27 cellular contexts compared by ENCODE assay signal in genomic region chr9:113477058-113477457, GRCh38. TPM values are rescaled to one million over a fixed set of nuclear protein-coding genes. Genes with fewer than 3 reads are reported as not detected.
DNase-seq lines count a peak whose midpoint lies in the region; ATAC-seq and TF ChIP-seq lines count a peak whose summit lies in the region.
"Had no signal": no experiment of that assay in that cellular context is flagged by ENCODE, and none has a peak within 500 bp of the region (broad histone marks: within the 10 kb centered on the region; RNA-seq: fewer than 3 reads in every experiment).

No MANE protein-coding gene starts in this region.

- TF ChIP-seq POLR2A in IMR-90 (IDR thresholded peaks at IDR 0.05; ENCODE audit: low read depth, low read length) (no peak), upper lobe of left lung (IDR thresholded peaks at IDR 0.05) (no peak)

- no peaks in the 10 kb centered on the region for H3K9me3 Mint-ChIP-seq in activated CD8-positive, alpha-beta T cell treated with anti-CD3 and anti-CD28 coated beads, Interleukin-2, amount 10 ng/mL, durations not matched to agents 7 days and 5 days (ENCODE audit: insufficient read depth)
- H3K9me3 Mint-ChIP-seq in activated CD8-positive, alpha-beta T cell treated with anti-CD3 and anti-CD28 coated beads for 36 hours: no peaks in the 10 kb centered on the region

- in situ Hi-C loops in IMR-90 (cut with MboI; ENCODE audit: low sequenced_read_pairs): no loop called here

- H4K8ac ChIP-seq in IMR-90 (ENCODE audit: low read depth in 2 of 2, low read length in 2 of 2): no peak overlapping the region

- no peak overlapping the region for H2AK9ac ChIP-seq in IMR-90 (replicated peaks; ENCODE audit: low read depth, low read length, poor library complexity)

- no peak overlapping the region for H3K4me2 ChIP-seq in IMR-90 (ENCODE audit: low read depth, low read length)
- H3K4me2 ChIP-seq: PC-9 had no signal

- no peak for TF ChIP-seq RAD21 in IMR-90 (IDR thresholded peaks at IDR 0.05; ENCODE audit: low read length)

- H2BK120ac ChIP-seq in IMR-90 (ENCODE audit: low read depth, low read length): no peak overlapping the region

- H2BK15ac ChIP-seq in IMR-90 (ENCODE audit: low read depth, low read length): no peak overlapping the region

- ATAC-seq in activated CD8-positive, alpha-beta T cell treated with anti-CD3 and anti-CD28 coated beads, Interleukin-2, amount 10 ng/mL, durations not matched to agents 7 days and 5 days: no peak
- no peak for ATAC-seq in activated CD8-positive, alpha-beta T cell treated with anti-CD3 and anti-CD28 coated beads for 36 hours
- ATAC-seq in IMR-90 (ENCODE audit: low read depth) (no peak), upper lobe of left lung (ENCODE audit: low FRiP score in 2 of 2) (no peak), GM19397 (IDR thresholded peaks at IDR 0.05; ENCODE audit: unreplicated experiment) (no peak)
- ATAC-seq: Right ventricle myocardium inferior had no signal

- TF ChIP-seq CTCF in activated CD8-positive, alpha-beta T cell treated with anti-CD3 and anti-CD28 coated beads for 36 hours (IDR thresholded peaks at IDR 0.05): no peak
- TF ChIP-seq CTCF in IMR-90 (conservative IDR thresholded peaks at IDR 0.05; ENCODE audit: low read depth, low read length): no peak
- no peak for TF ChIP-seq CTCF in upper lobe of left lung (IDR thresholded peaks at IDR 0.05)

- POLR2A ChIA-PET in activated CD8-positive, alpha-beta T cell treated with anti-CD3 and anti-CD28 coated beads, Interleukin-2, amount 10 ng/mL, durations not matched to agents 7 days and 5 days (lab: Charles Lee): interaction anchor here (0.6 kb wide), 1 partner anchor 103 kb away, joined by 4 read pairs; no protein-coding TSS in a partner anchor
- POLR2A ChIA-PET in activated CD8-positive, alpha-beta T cell treated with anti-CD3 and anti-CD28 coated beads for 36 hours (lab: Charles Lee): interaction anchor here (1.0 kb wide), 1 partner anchor 40 kb away, joined by 4 read pairs; no protein-coding TSS in a partner anchor
- POLR2A ChIA-PET in IMR-90 (lab: Charles Lee; ENCODE audit: unreplicated experiment): no interaction called here

- CTCF ChIA-PET in activated CD8-positive, alpha-beta T cell treated with anti-CD3 and anti-CD28 coated beads, Interleukin-2, amount 10 ng/mL, durations not matched to agents 7 days and 5 days (lab: Charles Lee): interaction anchor here (1.8 kb wide), 1 partner anchor 181 kb away, joined by 3 read pairs; no protein-coding TSS in a partner anchor
- CTCF ChIA-PET in activated CD8-positive, alpha-beta T cell treated with anti-CD3 and anti-CD28 coated beads for 36 hours (lab: Charles Lee): interaction anchor here (0.7 to 1.1 kb wide), 2 partner anchors 19 to 22 kb away, joined by 3 read pairs; no protein-coding TSS in a partner anchor
- CTCF ChIA-PET in IMR-90 (lab: Yijun Ruan, JAX): no interaction called here

- peaks cover 29% of the 10 kb centered on the region for H3K4me1 Mint-ChIP-seq in activated CD8-positive, alpha-beta T cell treated with anti-CD3 and anti-CD28 coated beads, Interleukin-2, amount 10 ng/mL, durations not matched to agents 7 days and 5 days (ENCODE audit: low read depth)
- peaks cover 15% of the 10 kb centered on the region for H3K4me1 Mint-ChIP-seq in activated CD8-positive, alpha-beta T cell treated with anti-CD3 and anti-CD28 coated beads for 36 hours (ENCODE audit: low read depth)

- H3K4me3 Mint-ChIP-seq in activated CD8-positive, alpha-beta T cell treated with anti-CD3 and anti-CD28 coated beads, Interleukin-2, amount 10 ng/mL, durations not matched to agents 7 days and 5 days: no peak overlapping the region
- no peak overlapping the region for H3K4me3 Mint-ChIP-seq in activated CD8-positive, alpha-beta T cell treated with anti-CD3 and anti-CD28 coated beads for 36 hours

- 100% methylated on average over 1 of the region's 4 CpGs; no CpG with 5 or more reads in 1 of the 2 experiments for WGBS in IMR-90 (ENCODE audit: extremely low coverage in 2 of 2, insufficient read length in 1 of 2), 2 experiments
- 98% methylated on average over 4 of the region's 4 CpGs for WGBS in upper lobe of left lung, 2 donors

- no peak overlapping the region for H4K91ac ChIP-seq in IMR-90 (ENCODE audit: insufficient read depth, low read depth, low read length)

- H3K4ac ChIP-seq in IMR-90 (ENCODE audit: low read depth, low read length): no peak overlapping the region

- no peak overlapping the region for H3K14ac ChIP-seq in IMR-90 (replicated peaks; ENCODE audit: low read depth, low read length)

- H3K79me1 ChIP-seq in IMR-90 (ENCODE audit: low read depth in 1 of 2, low read length in 2 of 2): no peaks in the 10 kb centered on the region

- BruUV-seq in IMR-90 (replicated peaks; lab: Mats Ljungman, UMichigan): no TSS peak

- no peaks in the 10 kb centered on the region for H3K36me3 ChIP-seq in IMR-90 (ENCODE audit: control insufficient read depth, insufficient read depth, low read length)
- peaks cover 2 to 3% of the 10 kb centered on the region in 2 donors for H3K36me3 ChIP-seq in stomach smooth muscle (ENCODE audit: control insufficient read depth in 2 of 2, insufficient read depth in 2 of 2, low read length in 2 of 2)
- no peaks in the 10 kb centered on the region for H3K36me3 ChIP-seq in upper lobe of left lung
- H3K36me3 ChIP-seq: BE2C, SJCRH30 had no signal

- DNase-seq in activated CD8-positive, alpha-beta T cell treated with anti-CD3 and anti-CD28 coated beads, Interleukin-2, amount 10 ng/mL, durations not matched to agents 7 days and 5 days: peak; percentile 12
- no peak for DNase-seq in activated CD8-positive, alpha-beta T cell treated with anti-CD3 and anti-CD28 coated beads for 36 hours
- DNase-seq in IMR-90 (no peak), iPS-NIHi7 (ENCODE audit: extremely low spot score) (peak; percentile 1), upper lobe of left lung (no peak)
- DNase-seq in activated naive CD4-positive, alpha-beta T cell treated with anti-CD3 and anti-CD28 coated beads, Interleukin-2, amount 50 U/mL, for 16 hours: no peak
- DNase-seq: 8988T, ACHN, BE2C, Calu3, DMS79 treated with DMSO at 0.1 percent for 48 hours, GF-D8, HCEC 1CT, Kasumi-1, NCI-H1092 treated with DMSO at 0.1 percent for 48 hours, NCI-H1436, NCI-H187, NCI-H2081 treated with DMSO at 0.1 percent for 48 hours, NCI-H2171, NCI-H226, NCI-H510A, PC-9, SJCRH30 had no signal

- dilution Hi-C loops in IMR-90 (cut with HindIII; ENCODE audit: low sequenced_read_pairs, unreplicated experiment): no loop called here

- H3K27ac Mint-ChIP-seq in activated CD8-positive, alpha-beta T cell treated with anti-CD3 and anti-CD28 coated beads, Interleukin-2, amount 10 ng/mL, durations not matched to agents 7 days and 5 days: no peak overlapping the region
- H3K27ac Mint-ChIP-seq in activated CD8-positive, alpha-beta T cell treated with anti-CD3 and anti-CD28 coated beads for 36 hours: no peak overlapping the region

- H3K9ac ChIP-seq in IMR-90 (ENCODE audit: low read depth, low read length): no peak overlapping the region
- no peak overlapping the region for H3K9ac ChIP-seq in stomach smooth muscle (ENCODE audit: low read length in 2 of 2)

- 0 out of 2 replicates have a peak overlapping the region, but pooled peaks have one; percentile 21 for H2AK5ac ChIP-seq in IMR-90 (ENCODE audit: low read depth, low read length)

- no peak overlapping the region for H3K23ac ChIP-seq in IMR-90 (ENCODE audit: low read depth, low read length)

- intact Hi-C loops in activated CD8-positive, alpha-beta T cell treated with anti-CD3 and anti-CD28 coated beads for 36 hours (cut with micrococcal nuclease): no loop called here
- intact Hi-C loops in IMR-90 (cut with micrococcal nuclease): no loop called here

- no peaks in the 10 kb centered on the region; the same call in 1 of the 2 replicates for H3K4me1 ChIP-seq in IMR-90 (ENCODE audit: control insufficient read depth, insufficient read depth, low read length)
- peaks cover 52% of the 10 kb centered on the region for H3K4me1 ChIP-seq in stomach smooth muscle (ENCODE audit: control insufficient read depth, insufficient read depth, low read length)
- no peaks in the 10 kb centered on the region for H3K4me1 ChIP-seq in upper lobe of left lung
- H3K4me1 ChIP-seq: SJCRH30 had no signal

- no peaks in the 10 kb centered on the region for H3K9me1 ChIP-seq in IMR-90 (ENCODE audit: insufficient read depth, low read length)

- H3K27ac ChIP-seq in IMR-90 (ENCODE audit: insufficient read depth, low read length): no peak overlapping the region
- H3K27ac ChIP-seq in stomach smooth muscle (ENCODE audit: low read length): peak overlapping the region; percentile 41
- H3K27ac ChIP-seq in upper lobe of left lung: no peak overlapping the region
- H3K27ac ChIP-seq: HL-60, PC-9, SJCRH30 had no signal

- H2AFZ ChIP-seq in IMR-90 (replicated peaks; ENCODE audit: low read length, poor library complexity): no peak overlapping the region
- H2AFZ ChIP-seq: PC-9 had no signal

- H4K5ac ChIP-seq in IMR-90 (ENCODE audit: low read depth, low read length): no peak overlapping the region

- H3K18ac ChIP-seq in IMR-90 (ENCODE audit: low read depth, low read length): no peak overlapping the region

- H3K56ac ChIP-seq in IMR-90 (ENCODE audit: extremely low read depth, insufficient read depth, low read length): no peak overlapping the region

- no peak overlapping the region for H2BK5ac ChIP-seq in IMR-90 (ENCODE audit: low read depth, low read length, poor library complexity, severe bottlenecking)

- H3K4me3 ChIP-seq in IMR-90 (ENCODE audit: insufficient read depth, low read depth, low read length): no peak overlapping the region
- H3K4me3 ChIP-seq in stomach smooth muscle (ENCODE audit: low read length in 2 of 2): no peak overlapping the region
- no peak overlapping the region for H3K4me3 ChIP-seq in upper lobe of left lung
- H3K4me3 ChIP-seq: PC-9, SJCRH30 had no signal

- H3K27me3 Mint-ChIP-seq in activated CD8-positive, alpha-beta T cell treated with anti-CD3 and anti-CD28 coated beads, Interleukin-2, amount 10 ng/mL, durations not matched to agents 7 days and 5 days (ENCODE audit: low read depth): peaks cover 5% of the 10 kb centered on the region
- H3K27me3 Mint-ChIP-seq in activated CD8-positive, alpha-beta T cell treated with anti-CD3 and anti-CD28 coated beads for 36 hours: no peaks in the 10 kb centered on the region

- no peaks in the 10 kb centered on the region for H3K9me3 ChIP-seq in IMR-90 (ENCODE audit: control insufficient read depth, insufficient read depth, low read length)
- no peaks in the 10 kb centered on the region for H3K9me3 ChIP-seq in stomach smooth muscle (ENCODE audit: control insufficient read depth in 2 of 2, low read length in 2 of 2)
- no peaks in the 10 kb centered on the region for H3K9me3 ChIP-seq in upper lobe of left lung
- H3K9me3 ChIP-seq: BE2C, SJCRH30 had no signal

- no peak overlapping the region for H2BK20ac ChIP-seq in IMR-90 (ENCODE audit: low read depth, low read length)

- H3K27me3 ChIP-seq in IMR-90 (ENCODE audit: control insufficient read depth, insufficient read depth, low read length): no peaks in the 10 kb centered on the region
- H3K27me3 ChIP-seq in stomach smooth muscle (ENCODE audit: control insufficient read depth in 1 of 2, insufficient read depth in 2 of 2, low read length in 2 of 2): no peaks in the 10 kb centered on the region
- H3K27me3 ChIP-seq in upper lobe of left lung: no peaks in the 10 kb centered on the region
- H3K27me3 ChIP-seq: BE2C had no signal

- H3K36me3 Mint-ChIP-seq in activated CD8-positive, alpha-beta T cell treated with anti-CD3 and anti-CD28 coated beads, Interleukin-2, amount 10 ng/mL, durations not matched to agents 7 days and 5 days (ENCODE audit: low read depth): no peaks in the 10 kb centered on the region
- H3K36me3 Mint-ChIP-seq in activated CD8-positive, alpha-beta T cell treated with anti-CD3 and anti-CD28 coated beads for 36 hours (ENCODE audit: low read depth): no peaks in the 10 kb centered on the region

- TF ChIP-seq EP300 in upper lobe of left lung (IDR thresholded peaks at IDR 0.05): no peak

- no peaks in the 10 kb centered on the region for H4K20me1 ChIP-seq in IMR-90 (ENCODE audit: insufficient read depth, low read length)

RNA-seq across cellular contexts. Expression of gene RGS3, which starts 13.5 kb away (rescaled TPM):
- total RNA-seq in activated CD8-positive, alpha-beta T cell treated with anti-CD3 and anti-CD28 coated beads, Interleukin-2, amount 10 ng/mL, durations not matched to agents 7 days and 5 days: 10 to 100 TPM; 68.9 to 77.2 TPM
- 10 to 100 TPM; 51.0 to 51.5 TPM for total RNA-seq in activated CD8-positive, alpha-beta T cell treated with anti-CD3 and anti-CD28 coated beads for 36 hours
- 51.8 and 53.3 TPM in 2 replicates for total RNA-seq in IMR-90 (2012; rRNA removed)
- polyA plus RNA-seq in IMR-90 (2012; rRNA removed): 65.6 and 68.7 TPM in 2 replicates
- polyA plus RNA-seq in IMR-90 (2012; cell fraction: cytosol; rRNA removed): 40.0 and 73.3 TPM in 2 replicates
- polyA plus RNA-seq in IMR-90 (2012; cell fraction: nucleus; rRNA removed; ENCODE audit: low replicate concordance): 93.2 and 94.6 TPM in 2 replicates
- total RNA-seq in upper lobe of left lung: 10 to 100 TPM; 60.3 to 93.2 (median 72.6) TPM

Comparison
In these comparisons a context has a peak if more than half of its experiments do, and no peak if none do; other contexts are left out.
1. DNase-seq: peak in activated CD8-positive, alpha-beta T cell treated with anti-CD3 and anti-CD28 coated beads, Interleukin-2, amount 10 ng/mL, durations not matched to agents 7 days and 5 days (single experiment) and iPS-NIHi7 (single experiment); none in activated CD8-positive, alpha-beta T cell treated with anti-CD3 and anti-CD28 coated beads for 36 hours (single experiment), IMR-90 (single experiment), activated naive CD4-positive, alpha-beta T cell treated with anti-CD3 and anti-CD28 coated beads, Interleukin-2, amount 50 U/mL, for 16 hours (single experiment) and upper lobe of left lung (0 of 2).